In the genomic region with DNA sequence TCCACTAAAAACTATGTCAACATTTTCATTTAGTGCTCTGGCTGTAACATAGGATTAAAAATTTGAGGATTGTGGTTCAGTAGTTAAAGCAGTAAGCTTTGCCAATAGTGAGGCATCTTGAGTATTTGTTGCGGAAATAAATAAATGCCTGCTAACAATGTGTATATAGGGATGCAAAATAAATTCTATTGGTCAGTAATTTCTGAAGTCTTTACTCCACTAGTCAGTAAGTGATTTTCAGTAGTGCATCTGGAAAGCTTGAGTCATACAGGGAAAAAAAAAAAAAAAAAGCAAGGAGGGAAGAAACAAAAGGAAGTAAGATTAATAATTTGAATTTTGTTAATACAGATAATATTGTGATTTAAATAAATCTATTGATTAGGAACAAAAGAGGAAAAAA, we compare ENCODE assay signal across 19 cellular contexts. TPM values are rescaled to one million over a fixed set of nuclear protein-coding genes. Genes with fewer than 3 reads are reported as not detected.
A peak's percentile ranks its signal among the peaks of the same experiment; 100 is the strongest.
DNase-seq lines count a peak whose midpoint lies in the region; ATAC-seq, FAIRE-seq and TF ChIP-seq lines count a peak whose summit lies in the region.
"Had no signal": no experiment of that assay in that cellular context is flagged by ENCODE, and none has a peak within 500 bp of the region (broad histone marks: within the 10 kb centered on the region; RNA-seq: fewer than 3 reads in every experiment).

No MANE protein-coding gene starts in this region.

- peaks cover 6% of the 10 kb centered on the region for H3K36me3 Mint-ChIP-seq in central memory CD8-positive, alpha-beta T cell (ENCODE audit: insufficient read depth)

- no peak overlapping the region for H3K9ac ChIP-seq in kidney (ENCODE audit: low read length in 2 of 2)
- H3K9ac ChIP-seq: parathyroid adenoma had no signal

- H3K9me3 Mint-ChIP-seq in central memory CD8-positive, alpha-beta T cell, result no peaks in the 10 kb centered on the region

- H3K27me3 Mint-ChIP-seq in central memory CD8-positive, alpha-beta T cell, result no peaks in the 10 kb centered on the region

- DNase-seq in AG08395 (ENCODE audit: low spot score) (peak; percentile 50), HCEC 1CT (peak; percentile 55), kidney (no peak), SW480 (ENCODE audit: low spot score) (no peak), NCI-H2171 treated with DMSO at 0.1 percent for 48 hours (lab: John Stamatoyannopoulos, UW) (no peak), Kasumi-1 (lab: John Stamatoyannopoulos, UW) (no peak)
- DNase-seq in central memory CD8-positive, alpha-beta T cell (ENCODE audit: low spot score in 2 of 2), result no peak
- DNase-seq: activated CD4-positive, alpha-beta T cell treated with anti-CD3 and anti-CD28 coated beads for 1 hour; activated CD8-positive, alpha-beta memory T cell treated with anti-CD3 and anti-CD28 coated beads, Interleukin-2, amount 50 U/mL, for 4 hours; activated naive CD4-positive, alpha-beta T cell treated with anti-CD3 and anti-CD28 coated beads, Interleukin-2, amount 50 U/mL, for 16 hours; COR-L47; heart right ventricle; left cardiac atrium; NCI-H146; Right ventricle myocardium superior; spleen; stimulated activated naive CD8-positive, alpha-beta T cell treated with anti-CD3 and anti-CD28 coated beads, Interleukin-15, Interleukin-2, amounts not matched to agents 100 U/mL and 50 U/mL, for 24 hours had no signal

- peak overlapping the region; percentile 13 for H3K4me3 Mint-ChIP-seq in central memory CD8-positive, alpha-beta T cell

- H3K4me1 ChIP-seq in kidney (ENCODE audit: control insufficient read depth in 1 of 2, insufficient read depth in 1 of 2, low read depth in 1 of 2, low read length in 2 of 2), result peaks cover 0 to 4% of the 10 kb centered on the region in 2 donors

- intact Hi-C loops in kidney (cut with DNase I), result no loop called here

- no peak overlapping the region for H3K27ac Mint-ChIP-seq in central memory CD8-positive, alpha-beta T cell (ENCODE audit: low read depth)

- peak; percentile 37 for FAIRE-seq in kidney (lab: Jason Lieb, UNC)

- ATAC-seq in central memory CD8-positive, alpha-beta T cell (replicated peaks; ENCODE audit: extremely low read depth, poor library complexity, severe bottlenecking), result no peak
- no peak for ATAC-seq in HG03460 (IDR thresholded peaks at IDR 0.05; ENCODE audit: unreplicated experiment)
- ATAC-seq: stimulated activated naive CD8-positive, alpha-beta T cell treated with anti-CD3 and anti-CD28 coated beads, Interleukin-15, Interleukin-2, amounts not matched to agents 100 U/mL and 50 U/mL, for 24 hours had no signal

- TF ChIP-seq CTCF in kidney (IDR thresholded peaks at IDR 0.05; ENCODE audit: borderline replicate concordance, extremely low read depth, insufficient read depth), result no peak

- H3K4me1 Mint-ChIP-seq in central memory CD8-positive, alpha-beta T cell, result peaks cover 78% of the 10 kb centered on the region

- H3K4me3 ChIP-seq in kidney (ENCODE audit: low read length in 2 of 2), result no peak overlapping the region
- H3K4me3 ChIP-seq: heart right ventricle, spleen had no signal

- no peaks in the 10 kb centered on the region for H3K36me3 ChIP-seq in kidney (ENCODE audit: control insufficient read depth in 1 of 2, insufficient read depth in 2 of 2, low read length in 2 of 2)
- H3K36me3 ChIP-seq: heart right ventricle, spleen had no signal

- H3K27ac ChIP-seq in kidney (ENCODE audit: low read depth in 2 of 2, low read length in 2 of 2), result no peak overlapping the region
- H3K27ac ChIP-seq: heart right ventricle, parathyroid adenoma, spleen had no signal

- peaks cover 0 to 6% of the 10 kb centered on the region in 2 donors for H3K9me3 ChIP-seq in kidney (ENCODE audit: control insufficient read depth in 1 of 2, low read length in 2 of 2)

RNA-seq across cellular contexts. Expression of gene NIPBL, which starts 21.0 kb away (rescaled TPM):
- 65.5 TPM for total RNA-seq in kidney
- 12.4 TPM for polyA plus RNA-seq in kidney (ENCODE audit: insufficient read depth, low read depth, low replicate concordance)

Comparison
In these comparisons a context has a peak if more than half of its experiments do, and no peak if none do; other contexts are left out.
1. DNase-seq: peak in AG08395 (single experiment) and HCEC 1CT (single experiment); none in central memory CD8-positive, alpha-beta T cell (0 of 2), kidney (single experiment), SW480 (single experiment), NCI-H2171 treated with DMSO at 0.1 percent for 48 hours (single experiment) and Kasumi-1 (0 of 2).